8 cellular contexts compared by ENCODE assay signal in the genomic region with DNA sequence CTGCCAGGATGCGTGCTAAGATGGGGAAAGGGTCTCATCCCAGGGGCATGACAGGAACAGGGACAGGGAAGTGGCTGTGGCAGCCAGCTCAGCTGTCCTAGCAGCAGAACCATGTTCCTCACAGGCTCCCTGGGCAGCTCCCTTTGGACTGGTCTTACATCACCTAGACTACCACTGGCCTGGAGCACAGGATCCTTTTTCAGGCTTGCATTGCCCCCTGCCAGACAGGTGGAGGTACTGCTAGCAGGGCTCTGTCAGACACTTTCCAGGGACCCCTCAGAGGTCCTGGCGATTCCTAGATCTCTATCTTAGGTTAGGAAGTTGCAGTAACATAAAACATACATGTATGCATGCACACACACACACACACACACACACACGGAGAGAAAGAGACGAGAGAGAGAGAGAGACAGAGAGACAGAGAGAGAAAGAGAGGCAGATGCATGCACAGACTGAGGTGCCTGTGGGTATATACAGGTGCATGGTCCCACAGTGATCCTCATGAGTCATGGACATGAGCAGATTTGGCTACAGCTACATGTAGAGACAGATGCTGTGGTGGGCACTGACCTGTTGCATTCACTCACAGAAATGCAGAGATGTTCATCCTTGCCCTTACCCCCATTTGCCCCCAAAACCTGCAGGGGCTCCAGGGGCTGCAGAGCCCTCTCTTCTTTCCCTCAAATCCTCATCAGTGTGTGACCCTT.
DNase-seq lines count a peak whose midpoint lies in the region; ATAC-seq and TF ChIP-seq lines count a peak whose summit lies in the region.

No MANE protein-coding gene starts in this region.

- DNase-seq in SIG-M5 treated with dmso at 0.1 percent for 504 hours (lab: John Stamatoyannopoulos, UW; ENCODE audit: unreplicated experiment) (peak; percentile 13), SIG-M5 (lab: John Stamatoyannopoulos, UW) (no peak), HCT116 (ENCODE audit: low read depth, low spot score) (peak; percentile 32), SJCRH30 (peak; percentile 51 to 73), fibroblast of pulmonary artery (ENCODE audit: low read depth) (peak; percentile 62), gastrocnemius medialis (peak; percentile 20 to 45)
- DNase-seq in effector memory CD4-positive, alpha-beta T cell: no peak

- CTCF ChIA-PET in HCT116 (lab: Charles Lee): interaction anchor here (0.5 to 2.2 kb wide), 9 partner anchors 22 to 527 kb away, joined by 3 to 38 read pairs (median 3); no protein-coding TSS in a partner anchor

- TF ChIP-seq CTCF in HCT116 (IDR thresholded peaks at IDR 0.05 in 2 of 3, conservative IDR thresholded peaks at IDR 0.05 in 1 of 3; ENCODE audit: borderline replicate concordance in 1 of 3, insufficient read depth in 1 of 3, low read depth in 2 of 3, low read length in 2 of 3) (peak; percentile 50 to 59 (median 55); a peak in 5 of 6 replicates), fibroblast of pulmonary artery (IDR thresholded peaks at IDR 0.05; ENCODE audit: low read length, missing control alignments) (peak; percentile 62), gastrocnemius medialis (IDR thresholded peaks at IDR 0.05 in 4 of 5, conservative IDR thresholded peaks at IDR 0.05 in 1 of 5) (peak; percentile 27 to 67 (median 55))

- H3K4me3 ChIP-seq in HCT116 (replicated peaks in 1 of 2; ENCODE audit: low read depth in 1 of 2, low read length in 2 of 2) (no peak overlapping the region), SJCRH30 (no peak overlapping the region), fibroblast of pulmonary artery (replicated peaks; ENCODE audit: low read depth, low read length) (no peak overlapping the region), gastrocnemius medialis (no peak overlapping the region)
- H3K4me3 ChIP-seq in effector memory CD4-positive, alpha-beta T cell (ENCODE audit: insufficient read depth, low read depth, low read length, poor library complexity, severe bottlenecking): no peak overlapping the region

- no peak overlapping the region for H3K9ac ChIP-seq in HCT116 (ENCODE audit: low read length)

- no peaks in the 10 kb centered on the region for H3K9me2 ChIP-seq in HCT116 (ENCODE audit: insufficient read depth)

- POLR2A ChIA-PET in HCT116 (lab: Charles Lee): no interaction called here

- no peaks in the 10 kb centered on the region for H3K79me2 ChIP-seq in HCT116 (ENCODE audit: insufficient read depth, low read length)

- RAD21 ChIA-PET in HCT116 (lab: Charles Lee; ENCODE audit: low non-redundant PET in 1 of 2, low total read pairs in 2 of 2, uncharacterized antibody in 2 of 2, unreplicated experiment in 2 of 2): interaction anchor here in 1 of 2 experiments (1.3 kb wide), 1 partner anchor 514 kb away, joined by 10 read pairs; no protein-coding TSS in a partner anchor

- H4K20me1 ChIP-seq in HCT116 (ENCODE audit: insufficient read depth): no peaks in the 10 kb centered on the region

- H3K4me2 ChIP-seq in HCT116 (ENCODE audit: low read length): no peak overlapping the region

- ATAC-seq in HCT116 (peak; percentile 89), gastrocnemius medialis (peak; percentile 47 to 86), GM19397 (IDR thresholded peaks at IDR 0.05; ENCODE audit: unreplicated experiment) (no peak)

- no TSS peak for BruUV-seq in HCT116 (replicated peaks; lab: Mats Ljungman, UMichigan)

- TF ChIP-seq POLR2A in HCT116 (IDR thresholded peaks at IDR 0.05; ENCODE audit: borderline replicate concordance, extremely low read depth, insufficient read depth, insufficient read length): no peak
- no peak for TF ChIP-seq POLR2A in gastrocnemius medialis (IDR thresholded peaks at IDR 0.05)

- H3K36me3 ChIP-seq in HCT116 (ENCODE audit: control insufficient read depth in 1 of 2, insufficient read depth in 2 of 2, low read length in 2 of 2) (no peaks in the 10 kb centered on the region), SJCRH30 (no peaks in the 10 kb centered on the region), gastrocnemius medialis (peaks cover 0 to 16% of the 10 kb centered on the region in 2 donors)
- H3K36me3 ChIP-seq in effector memory CD4-positive, alpha-beta T cell (ENCODE audit: control insufficient read depth, insufficient read depth, low read length): no peaks in the 10 kb centered on the region

- H3K9me3 ChIP-seq in HCT116 (ENCODE audit: control insufficient read depth in 1 of 2, insufficient read depth in 1 of 2, low read depth in 1 of 2, low read length in 2 of 2): no peaks in the 10 kb centered on the region
- H3K9me3 ChIP-seq in SJCRH30 (replicated peaks): no peaks in the 10 kb centered on the region
- no peaks in the 10 kb centered on the region for H3K9me3 ChIP-seq in gastrocnemius medialis
- no peaks in the 10 kb centered on the region for H3K9me3 ChIP-seq in effector memory CD4-positive, alpha-beta T cell (ENCODE audit: control insufficient read depth, low read length)

- H3K4me1 ChIP-seq in HCT116 (ENCODE audit: control insufficient read depth in 1 of 2, insufficient read depth in 2 of 2, low read length in 2 of 2) (no peaks in the 10 kb centered on the region), SJCRH30 (peaks cover 6% of the 10 kb centered on the region), gastrocnemius medialis (peaks cover 27 to 31% of the 10 kb centered on the region in 2 donors)
- no peaks in the 10 kb centered on the region for H3K4me1 ChIP-seq in effector memory CD4-positive, alpha-beta T cell (ENCODE audit: control insufficient read depth, insufficient read depth, low read length, poor library complexity, severe bottlenecking)

- intact Hi-C loops in HCT116 (cut with micrococcal nuclease): loop anchor here (1.0 kb wide), 2 partner anchors 200 to 514 kb away; no protein-coding TSS in a partner anchor
- intact Hi-C loops in gastrocnemius medialis (cut with DNase I; ENCODE audit: low total_unique reads): loop anchor here (1.0 to 5.0 kb wide), 3 partner anchors 112 to 514 kb away; no protein-coding TSS in a partner anchor

- H2AFZ ChIP-seq in HCT116 (ENCODE audit: low read depth, low read length, poor library complexity, severe bottlenecking): no peak overlapping the region

- TF ChIP-seq RAD21 in HCT116 (IDR thresholded peaks at IDR 0.05; ENCODE audit: low read depth): peak; percentile 82

- in situ Hi-C loops in gastrocnemius medialis (cut with MboI; ENCODE audit: low sequenced_read_pairs in 4 of 4): loop anchor here (10.0 to 25.0 kb wide), 4 partner anchors 99 to 524 kb away; no protein-coding TSS in a partner anchor

- no peak overlapping the region for H3K27ac ChIP-seq in HCT116 (ENCODE audit: low read depth, low read length)
- H3K27ac ChIP-seq in SJCRH30: no peak overlapping the region
- no peak overlapping the region for H3K27ac ChIP-seq in gastrocnemius medialis
- no peak overlapping the region for H3K27ac ChIP-seq in effector memory CD4-positive, alpha-beta T cell (ENCODE audit: insufficient read depth, low read length, poor library complexity, severe bottlenecking)

- H3K27me3 ChIP-seq in HCT116 (ENCODE audit: insufficient read depth, low read length) (no peaks in the 10 kb centered on the region), SJCRH30 (no peaks in the 10 kb centered on the region), gastrocnemius medialis (no peaks in the 10 kb centered on the region)
- H3K27me3 ChIP-seq in effector memory CD4-positive, alpha-beta T cell (replicated peaks; ENCODE audit: control insufficient read depth, insufficient read depth, low read length, poor library complexity, severe bottlenecking): no peaks in the 10 kb centered on the region

TF ChIP-seq in HCT116, 20 proteins besides CTCF, POLR2A, EP300 and RAD21 (continues in another document):
- TF ChIP-seq CBX3 (IDR thresholded peaks at IDR 0.05; ENCODE audit: low read depth): no peak
- no peak for TF ChIP-seq EGR1 (IDR thresholded peaks at IDR 0.05; ENCODE audit: low read depth)
- no peak for TF ChIP-seq EZH2 (IDR thresholded peaks at IDR 0.05)
- no peak for TF ChIP-seq ELF1 (IDR thresholded peaks at IDR 0.05; ENCODE audit: borderline replicate concordance, low read depth)
- no peak for TF ChIP-seq POLR2AphosphoS5 (IDR thresholded peaks at IDR 0.05; ENCODE audit: low read depth, low read length)
- TF ChIP-seq, protein P1, sequence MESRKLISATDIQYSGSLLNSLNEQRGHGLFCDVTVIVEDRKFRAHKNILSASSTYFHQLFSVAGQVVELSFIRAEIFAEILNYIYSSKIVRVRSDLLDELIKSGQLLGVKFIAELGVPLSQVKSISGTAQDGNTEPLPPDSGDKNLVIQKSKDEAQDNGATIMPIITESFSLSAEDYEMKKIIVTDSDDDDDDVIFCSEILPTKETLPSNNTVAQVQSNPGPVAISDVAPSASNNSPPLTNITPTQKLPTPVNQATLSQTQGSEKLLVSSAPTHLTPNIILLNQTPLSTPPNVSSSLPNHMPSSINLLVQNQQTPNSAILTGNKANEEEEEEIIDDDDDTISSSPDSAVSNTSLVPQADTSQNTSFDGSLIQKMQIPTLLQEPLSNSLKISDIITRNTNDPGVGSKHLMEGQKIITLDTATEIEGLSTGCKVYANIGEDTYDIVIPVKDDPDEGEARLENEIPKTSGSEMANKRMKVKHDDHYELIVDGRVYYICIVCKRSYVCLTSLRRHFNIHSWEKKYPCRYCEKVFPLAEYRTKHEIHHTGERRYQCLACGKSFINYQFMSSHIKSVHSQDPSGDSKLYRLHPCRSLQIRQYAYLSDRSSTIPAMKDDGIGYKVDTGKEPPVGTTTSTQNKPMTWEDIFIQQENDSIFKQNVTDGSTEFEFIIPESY (IDR thresholded peaks at IDR 0.05; ENCODE audit: extremely low read depth, insufficient replicate concordance, low read length): no peak
- no peak for TF ChIP-seq EZH2phosphoT487 (IDR thresholded peaks at IDR 0.05; ENCODE audit: borderline replicate concordance)
- TF ChIP-seq, protein P2, sequence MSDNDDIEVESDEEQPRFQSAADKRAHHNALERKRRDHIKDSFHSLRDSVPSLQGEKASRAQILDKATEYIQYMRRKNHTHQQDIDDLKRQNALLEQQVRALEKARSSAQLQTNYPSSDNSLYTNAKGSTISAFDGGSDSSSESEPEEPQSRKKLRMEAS (IDR thresholded peaks at IDR 0.05): no peak
- no peak for TF ChIP-seq JUND (IDR thresholded peaks at IDR 0.05)
- TF ChIP-seq, protein P3, sequence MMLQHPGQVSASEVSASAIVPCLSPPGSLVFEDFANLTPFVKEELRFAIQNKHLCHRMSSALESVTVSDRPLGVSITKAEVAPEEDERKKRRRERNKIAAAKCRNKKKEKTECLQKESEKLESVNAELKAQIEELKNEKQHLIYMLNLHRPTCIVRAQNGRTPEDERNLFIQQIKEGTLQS (IDR thresholded peaks at IDR 0.05): no peak

Comparison
In these comparisons a context has a peak if more than half of its experiments do, and no peak if none do; other contexts are left out.
1. DNase-seq: peak in SIG-M5 treated with dmso at 0.1 percent for 504 hours (single experiment), HCT116 (single experiment), SJCRH30 (2 of 2), fibroblast of pulmonary artery (single experiment) and gastrocnemius medialis (2 of 2); none in SIG-M5 (single experiment) and effector memory CD4-positive, alpha-beta T cell (0 of 3).
2. Peak in every context shown above with its lines, with median percentiles within 50 percentile points of each other: CTCF ChIP-seq.